1 cellular context compared by ENCODE assay signal in genomic region chr18:48581206-48581605, GRCh38.
TF ChIP-seq lines count a peak whose summit lies in the region.

No MANE protein-coding gene starts in this region.

TF ChIP-seq in liver, 16 proteins besides CTCF, POLR2A, EP300 and RAD21:
- TF ChIP-seq REST (IDR thresholded peaks at IDR 0.05): peak; percentile 45
- no peak for TF ChIP-seq TAF1 (conservative IDR thresholded peaks at IDR 0.05)
- TF ChIP-seq NR2F2 (IDR thresholded peaks at IDR 0.05): no peak
- peak; percentile 94 to 96 for TF ChIP-seq HNF4A (conservative IDR thresholded peaks at IDR 0.05)
- peak; percentile 52 for TF ChIP-seq MAX (IDR thresholded peaks at IDR 0.05)
- peak; percentile 45 to 81 for TF ChIP-seq RXRA (IDR thresholded peaks at IDR 0.05)
- TF ChIP-seq YY1 (IDR thresholded peaks at IDR 0.05): peak; percentile 67
- peak in 1 of 2 donors; percentile 50 for TF ChIP-seq EGR1 (IDR thresholded peaks at IDR 0.05; ENCODE audit: low read depth in 2 of 2)
- TF ChIP-seq HNF4G (IDR thresholded peaks at IDR 0.05): peak; percentile 65
- TF ChIP-seq ATF3 (IDR thresholded peaks at IDR 0.05): no peak
- TF ChIP-seq SP1 (IDR thresholded peaks at IDR 0.05): no peak
- TF ChIP-seq JUND (IDR thresholded peaks at IDR 0.05): peak; percentile 58 to 83
- no peak for TF ChIP-seq FOXA1 (IDR thresholded peaks at IDR 0.05)
- no peak for TF ChIP-seq GABPA (IDR thresholded peaks at IDR 0.05 in 1 of 2, conservative IDR thresholded peaks at IDR 0.05 in 1 of 2)
- no peak for TF ChIP-seq FOXA2 (IDR thresholded peaks at IDR 0.05)
- TF ChIP-seq ZBTB33 (IDR thresholded peaks at IDR 0.05): peak; percentile 76
